Comparison of ENCODE assay signal across 8 cellular contexts in the genomic region with DNA sequence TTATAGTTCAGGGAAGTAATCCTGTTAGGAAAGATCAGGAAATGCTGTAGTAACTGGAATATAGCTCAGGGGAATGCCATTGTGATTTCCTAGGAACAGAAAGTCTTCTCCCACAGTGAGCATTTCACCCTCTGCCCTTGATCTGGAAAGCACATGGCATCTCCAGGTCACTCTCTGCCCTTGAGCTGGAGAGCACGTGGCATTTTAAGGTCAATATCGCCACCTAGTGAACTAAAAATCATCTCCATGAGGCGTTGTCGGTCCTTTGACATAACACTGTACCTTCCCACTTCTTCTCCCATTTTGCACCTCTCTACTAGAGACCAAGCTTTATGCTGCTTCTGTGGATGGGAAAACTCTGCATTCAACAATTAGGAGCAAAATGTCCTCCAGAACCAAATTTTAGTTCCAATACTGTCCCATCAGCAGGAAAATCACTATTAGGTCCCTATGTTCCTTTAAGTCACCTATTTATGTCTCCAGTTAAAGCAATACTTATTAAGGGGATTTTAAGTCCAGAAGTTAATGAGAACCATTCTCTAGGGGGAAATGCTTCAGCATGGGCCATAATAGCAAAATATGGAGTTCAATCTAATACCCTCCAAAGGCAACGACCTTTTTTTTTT. TPM values are rescaled to one million over a fixed set of nuclear protein-coding genes. Genes with fewer than 3 reads are reported as not detected.
DNase-seq lines count a peak whose midpoint lies in the region; ATAC-seq and TF ChIP-seq lines count a peak whose summit lies in the region.

No MANE protein-coding gene starts in this region.

- H3K4me1 Mint-ChIP-seq in Calu3 (ENCODE audit: low read depth, unreplicated experiment), result peaks cover 13% of the 10 kb centered on the region
- H3K4me1 Mint-ChIP-seq in activated CD4-positive, alpha-beta T cell treated with anti-CD3 and anti-CD28 coated beads, Interleukin-2, amount 10 ng/mL, durations not matched to agents 7 days and 5 days, result peaks cover 21% of the 10 kb centered on the region
- H3K4me1 Mint-ChIP-seq in naive thymus-derived CD8-positive, alpha-beta T cell, result peaks cover 0 to 25% (median 2%) of the 10 kb centered on the region in 4 donors

- no peak overlapping the region for H3K27ac Mint-ChIP-seq in Calu3 (ENCODE audit: unreplicated experiment)
- H3K27ac Mint-ChIP-seq in activated CD4-positive, alpha-beta T cell treated with anti-CD3 and anti-CD28 coated beads, Interleukin-2, amount 10 ng/mL, durations not matched to agents 7 days and 5 days, result no peak overlapping the region
- no peak overlapping the region for H3K27ac Mint-ChIP-seq in naive thymus-derived CD8-positive, alpha-beta T cell

- H3K36me3 Mint-ChIP-seq in Calu3 (ENCODE audit: insufficient read depth, unreplicated experiment), result no peaks in the 10 kb centered on the region
- no peaks in the 10 kb centered on the region for H3K36me3 Mint-ChIP-seq in activated CD4-positive, alpha-beta T cell treated with anti-CD3 and anti-CD28 coated beads, Interleukin-2, amount 10 ng/mL, durations not matched to agents 7 days and 5 days (ENCODE audit: low read depth)
- H3K36me3 Mint-ChIP-seq in naive thymus-derived CD8-positive, alpha-beta T cell, result no peaks in the 10 kb centered on the region

- CTCF ChIA-PET in Calu3 (lab: Charles Lee), result interaction anchor here (0.5 to 3.0 kb wide), 9 partner anchors 64 to 525 kb away, joined by 3 to 50 read pairs (median 4); no protein-coding TSS in a partner anchor
- CTCF ChIA-PET in activated CD4-positive, alpha-beta T cell treated with anti-CD3 and anti-CD28 coated beads, Interleukin-2, amount 10 ng/mL, durations not matched to agents 7 days and 5 days (lab: Charles Lee), result interaction anchor here (0.6 to 1.9 kb wide), 15 partner anchors 10 to 542 kb away, joined by 3 to 8 read pairs (median 3); a partner anchor contains a TSS

- H3K4me3 Mint-ChIP-seq in Calu3 (ENCODE audit: low read depth, unreplicated experiment), result no peak overlapping the region
- no peak overlapping the region for H3K4me3 Mint-ChIP-seq in activated CD4-positive, alpha-beta T cell treated with anti-CD3 and anti-CD28 coated beads, Interleukin-2, amount 10 ng/mL, durations not matched to agents 7 days and 5 days
- no peak overlapping the region for H3K4me3 Mint-ChIP-seq in naive thymus-derived CD8-positive, alpha-beta T cell

- no peak overlapping the region for H3K27ac ChIP-seq in esophagus squamous epithelium
- H3K27ac ChIP-seq in upper lobe of right lung, result no peak overlapping the region

- no peak for TF ChIP-seq POLR2A in esophagus squamous epithelium (IDR thresholded peaks at IDR 0.05)

- H3K36me3 ChIP-seq in esophagus squamous epithelium, result no peaks in the 10 kb centered on the region
- H3K36me3 ChIP-seq in upper lobe of right lung, result no peaks in the 10 kb centered on the region

- BruUV-seq in Calu3 (replicated peaks; lab: Mats Ljungman, UMichigan), result no TSS peak

- peak; percentile 84 for ATAC-seq in GM19438 (IDR thresholded peaks at IDR 0.05; ENCODE audit: low read depth, unreplicated experiment)
- ATAC-seq in naive thymus-derived CD8-positive, alpha-beta T cell, result peak; percentile 83 to 90
- ATAC-seq in upper lobe of right lung, result peak; percentile 94

- WGBS in esophagus squamous epithelium, 2 donors, result 16% methylated on average over 5 of the region's 5 CpGs

- POLR2A ChIA-PET in activated CD4-positive, alpha-beta T cell treated with anti-CD3 and anti-CD28 coated beads, Interleukin-2, amount 10 ng/mL, durations not matched to agents 7 days and 5 days (lab: Charles Lee), result no interaction called here
- POLR2A ChIA-PET in naive thymus-derived CD8-positive, alpha-beta T cell (lab: Charles Lee), result interaction anchor here (0.6 kb wide), 1 partner anchor 540 kb away, joined by 4 read pairs; no protein-coding TSS in a partner anchor

- H3K27me3 ChIP-seq in esophagus squamous epithelium, result no peaks in the 10 kb centered on the region
- H3K27me3 ChIP-seq in upper lobe of right lung, result no peaks in the 10 kb centered on the region

- H3K9me3 Mint-ChIP-seq in Calu3 (ENCODE audit: low read depth, unreplicated experiment), result no peaks in the 10 kb centered on the region
- no peaks in the 10 kb centered on the region for H3K9me3 Mint-ChIP-seq in activated CD4-positive, alpha-beta T cell treated with anti-CD3 and anti-CD28 coated beads, Interleukin-2, amount 10 ng/mL, durations not matched to agents 7 days and 5 days
- no peaks in the 10 kb centered on the region for H3K9me3 Mint-ChIP-seq in naive thymus-derived CD8-positive, alpha-beta T cell

- H3K9me3 ChIP-seq in esophagus squamous epithelium (no peaks in the 10 kb centered on the region), upper lobe of right lung (no peaks in the 10 kb centered on the region)

- intact Hi-C loops in Calu3 (cut with micrococcal nuclease; ENCODE audit: unreplicated experiment) (loop anchor here (1.0 to 10.0 kb wide), 5 partner anchors 55 to 535 kb away; a partner anchor contains a TSS), esophagus squamous epithelium (cut with DNase I) (loop anchor here (5.0 kb wide), 1 partner anchor 153 kb away; no protein-coding TSS in a partner anchor), upper lobe of right lung (cut with DNase I) (no loop called here)

- DNase-seq in Calu3, result peak; percentile 64
- DNase-seq in HS-27A (ENCODE audit: low read depth), result peak; percentile 59
- DNase-seq in NCI-H526 treated with DMSO at 0.1 percent for 48 hours (lab: John Stamatoyannopoulos, UW), result peak; percentile 79
- DNase-seq in activated CD4-positive, alpha-beta T cell treated with anti-CD3 and anti-CD28 coated beads, Interleukin-2, amount 10 ng/mL, durations not matched to agents 7 days and 5 days, result peak; percentile 64
- no peak for DNase-seq in esophagus squamous epithelium (lab: John Stamatoyannopoulos, UW)
- peak in 8 of 10 donors; percentile 3 to 68 (median 39) for DNase-seq in naive thymus-derived CD8-positive, alpha-beta T cell
- DNase-seq in upper lobe of right lung, result no peak

- H3K4me3 ChIP-seq in esophagus squamous epithelium (no peak overlapping the region), upper lobe of right lung (no peak overlapping the region)

- TF ChIP-seq CTCF in Calu3 (IDR thresholded peaks at IDR 0.05; ENCODE audit: unreplicated experiment) (peak; percentile 84), esophagus squamous epithelium (IDR thresholded peaks at IDR 0.05) (peak; percentile 27 to 71 (median 60)), upper lobe of right lung (IDR thresholded peaks at IDR 0.05) (peak; percentile 71)

- H3K4me1 ChIP-seq in esophagus squamous epithelium, result peaks cover 0 to 10% (median 0%) of the 10 kb centered on the region in 3 donors
- H3K4me1 ChIP-seq in upper lobe of right lung, result peaks cover 4% of the 10 kb centered on the region

- H3K27me3 Mint-ChIP-seq in Calu3 (ENCODE audit: unreplicated experiment), result no peaks in the 10 kb centered on the region
- peaks cover 1% of the 10 kb centered on the region for H3K27me3 Mint-ChIP-seq in activated CD4-positive, alpha-beta T cell treated with anti-CD3 and anti-CD28 coated beads, Interleukin-2, amount 10 ng/mL, durations not matched to agents 7 days and 5 days
- no peaks in the 10 kb centered on the region for H3K27me3 Mint-ChIP-seq in naive thymus-derived CD8-positive, alpha-beta T cell

RNA-seq across cellular contexts. Expression of a gene that starts 54.7 kb away (rescaled TPM):
- total RNA-seq in Calu3 (2022) (48.6 and 52.6 TPM in 2 replicates), esophagus squamous epithelium (10 to 100 TPM; 10.8 to 18.3 (median 12.7) TPM), upper lobe of right lung (17.7 TPM)
- total RNA-seq in activated CD4-positive, alpha-beta T cell treated with anti-CD3 and anti-CD28 coated beads, Interleukin-2, amount 10 ng/mL, durations not matched to agents 7 days and 5 days, result 10 to 100 TPM; 12.2 to 13.2 TPM
- 10 to 100 TPM; 18.0 to 18.5 TPM for total RNA-seq in naive thymus-derived CD8-positive, alpha-beta T cell
- polyA plus RNA-seq in naive thymus-derived CD8-positive, alpha-beta T cell, result 1 to 10 TPM; 3.3 to 6.4 (median 5.8) TPM

Comparison
In these comparisons a context has a peak if more than half of its experiments do, and no peak if none do; other contexts are left out.
1. DNase-seq: peak in Calu3 (single experiment), HS-27A (single experiment), NCI-H526 treated with DMSO at 0.1 percent for 48 hours (single experiment), activated CD4-positive, alpha-beta T cell treated with anti-CD3 and anti-CD28 coated beads, Interleukin-2, amount 10 ng/mL, durations not matched to agents 7 days and 5 days (single experiment) and naive thymus-derived CD8-positive, alpha-beta T cell (8 of 10); none in esophagus squamous epithelium (single experiment) and upper lobe of right lung (single experiment).
2. Peak in every context shown above with its lines, with median percentiles within 50 percentile points of each other: CTCF ChIP-seq and ATAC-seq.